Comparison of ENCODE assay signal across 8 cellular contexts in genomic region chr4:169659736-169660670, GRCh38. TPM values are rescaled to one million over a fixed set of nuclear protein-coding genes. Genes with fewer than 3 reads are reported as not detected.
DNase-seq lines count a peak whose midpoint lies in the region; ATAC-seq and TF ChIP-seq lines count a peak whose summit lies in the region.

No MANE protein-coding gene starts in this region.

- no peaks in the 10 kb centered on the region for H3K27me3 ChIP-seq in RWPE2 (ENCODE audit: insufficient read depth, poor library complexity, severe bottlenecking)
- H3K27me3 ChIP-seq in neural progenitor cell = no peaks in the 10 kb centered on the region

- peaks cover 65% of the 10 kb centered on the region for H3K79me2 ChIP-seq in neural progenitor cell (ENCODE audit: low read depth)

- peak overlapping the region; percentile 91 for H3K4me3 Mint-ChIP-seq in neural progenitor cell

- H2AFZ ChIP-seq in neural progenitor cell (replicated peaks) = peak overlapping the region; percentile 83

- H3K27ac ChIP-seq in KOPT-K1 (ENCODE audit: low read depth, low read length, poor library complexity, severe bottlenecking) (peak overlapping the region; percentile 70), RWPE2 (ENCODE audit: poor library complexity, severe bottlenecking) (peak overlapping the region; percentile 83), neural progenitor cell (peak overlapping the region; percentile 82)

- no peaks in the 10 kb centered on the region for H4K20me1 ChIP-seq in neural progenitor cell (ENCODE audit: low read depth)

- H3K9me3 Mint-ChIP-seq in neural progenitor cell = no peaks in the 10 kb centered on the region

- peaks cover 17% of the 10 kb centered on the region for H3F3A ChIP-seq in neural progenitor cell (ENCODE audit: low read depth)

- no peaks in the 10 kb centered on the region for H3K27me3 Mint-ChIP-seq in neural progenitor cell (ENCODE audit: insufficient read depth, low read depth)

- ATAC-seq in GM21786 (IDR thresholded peaks at IDR 0.05; ENCODE audit: unreplicated experiment) = peak; percentile 97
- ATAC-seq in RWPE2 (ENCODE audit: low read depth) = peak; percentile 95

- H3K4me3 ChIP-seq in RWPE2 (ENCODE audit: severe bottlenecking) (peak overlapping the region; percentile 35), neural progenitor cell (peak overlapping the region; percentile 47)

- H3K4me1 ChIP-seq in RWPE2 (ENCODE audit: insufficient read depth, poor library complexity, severe bottlenecking) (peaks cover 40% of the 10 kb centered on the region), neural progenitor cell (peaks cover 30% of the 10 kb centered on the region)

- no peaks in the 10 kb centered on the region for H3K36me3 Mint-ChIP-seq in neural progenitor cell

- no peaks in the 10 kb centered on the region for H3K9me3 ChIP-seq in KOPT-K1 (ENCODE audit: insufficient read depth, low read length, poor library complexity, severe bottlenecking)
- H3K9me3 ChIP-seq in RWPE2 (ENCODE audit: severe bottlenecking) = no peaks in the 10 kb centered on the region
- H3K9me3 ChIP-seq in neural progenitor cell (ENCODE audit: low read depth) = no peaks in the 10 kb centered on the region

- H3K9ac ChIP-seq in neural progenitor cell = peak overlapping the region; percentile 56

- TF ChIP-seq CTCF in RWPE2 (IDR thresholded peaks at IDR 0.05; ENCODE audit: poor library complexity, severe bottlenecking) (no peak), neural progenitor cell (IDR thresholded peaks at IDR 0.05) (no peak)

- peak overlapping the region; percentile 97 for H3K27ac Mint-ChIP-seq in neural progenitor cell

- H3K4me1 Mint-ChIP-seq in neural progenitor cell = peaks cover 30% of the 10 kb centered on the region

- peak overlapping the region; percentile 75 for H3K4me2 ChIP-seq in neural progenitor cell

- DNase-seq in DMS53 treated with DMSO at 0.1 percent for 48 hours (lab: John Stamatoyannopoulos, UW; ENCODE audit: unreplicated experiment) (peak; percentile 93), RWPE2 (ENCODE audit: low spot score) (peak; percentile 78), foreskin melanocyte (peak; percentile 99), neural progenitor cell (ENCODE audit: low spot score) (peak; percentile 79), stromal cell of bone marrow (ENCODE audit: low read depth) (peak; percentile 99)
- DNase-seq in activated naive CD4-positive, alpha-beta T cell treated with Interleukin-2 at 50 U/mL for 16 hours = peak; percentile 64

- peaks cover 4% of the 10 kb centered on the region for H3K36me3 ChIP-seq in KOPT-K1 (ENCODE audit: insufficient read depth, low read length)
- no peaks in the 10 kb centered on the region for H3K36me3 ChIP-seq in RWPE2 (ENCODE audit: low read depth)
- no peaks in the 10 kb centered on the region for H3K36me3 ChIP-seq in neural progenitor cell

RNA-seq across cellular contexts. Expression of gene CLCN3, which starts 39.6 kb away (rescaled TPM):
- total RNA-seq in neural progenitor cell (ENCODE audit: low replicate concordance) = 27.0 and 44.8 TPM in 2 replicates

RNA-seq across cellular contexts. Expression of gene NEK1, which starts 47.6 kb away (rescaled TPM):
- 9.9 and 12.1 TPM in 2 replicates for total RNA-seq in neural progenitor cell (ENCODE audit: low replicate concordance)

Comparison
In these comparisons a context has a peak if more than half of its experiments do, and no peak if none do; other contexts are left out.
1. Peak in every context shown above with its lines: DNase-seq, ATAC-seq, H3K4me3 ChIP-seq and H3K27ac ChIP-seq.